ENCODE assay signal across 8 cellular contexts in genomic region chr7:66099551-66100407, GRCh38. TPM values are rescaled to one million over a fixed set of nuclear protein-coding genes. Genes with fewer than 3 reads are reported as not detected.
DNase-seq lines count a peak whose midpoint lies in the region; ATAC-seq and TF ChIP-seq lines count a peak whose summit lies in the region.

No MANE protein-coding gene starts in this region.

- H3K27ac ChIP-seq in RWPE2 (ENCODE audit: poor library complexity, severe bottlenecking) (peak overlapping the region; percentile 87), ovary (peak overlapping the region; percentile 78 to 93)

- H3K27ac Mint-ChIP-seq in IgD-negative memory B cell: peak overlapping the region in 2 of 3 donors; percentile 76 to 83
- peak overlapping the region; percentile 74 for H3K27ac Mint-ChIP-seq in activated naive CD8-positive, alpha-beta T cell treated with anti-CD3 and anti-CD28 coated beads for 36 hours

- ATAC-seq in GM21515 (IDR thresholded peaks at IDR 0.05; ENCODE audit: unreplicated experiment): peak; percentile 82
- ATAC-seq in RWPE2 (ENCODE audit: low read depth): peak; percentile 92
- ATAC-seq in Right ventricle myocardium inferior: peak; percentile 93

- no peaks in the 10 kb centered on the region for H3K36me3 ChIP-seq in RWPE2 (ENCODE audit: low read depth)
- no peaks in the 10 kb centered on the region for H3K36me3 ChIP-seq in ovary

- intact Hi-C loops in Right ventricle myocardium inferior (cut with DNase I) (no loop called here), ovary (cut with DNase I) (no loop called here)

- 1% methylated on average over 15 of the region's 15 CpGs for WGBS in ovary, 3 donors

- H3K4me1 Mint-ChIP-seq in IgD-negative memory B cell: peaks cover 0 to 7% (median 7%) of the 10 kb centered on the region in 3 donors
- peaks cover 9% of the 10 kb centered on the region for H3K4me1 Mint-ChIP-seq in activated naive CD8-positive, alpha-beta T cell treated with anti-CD3 and anti-CD28 coated beads for 36 hours

- no peaks in the 10 kb centered on the region for H3K9me3 ChIP-seq in RWPE2 (ENCODE audit: severe bottlenecking)
- no peaks in the 10 kb centered on the region for H3K9me3 ChIP-seq in ovary

- H3K4me3 Mint-ChIP-seq in IgD-negative memory B cell: peak overlapping the region; percentile 7 to 96 (median 78)
- H3K4me3 Mint-ChIP-seq in activated naive CD8-positive, alpha-beta T cell treated with anti-CD3 and anti-CD28 coated beads for 36 hours: peak overlapping the region; percentile 75

- DNase-seq in DMS 273 (lab: John Stamatoyannopoulos, UW; ENCODE audit: unreplicated experiment): peak; percentile 84
- peak; percentile 84 for DNase-seq in RWPE2 (ENCODE audit: low spot score)
- DNase-seq in activated naive CD8-positive, alpha-beta T cell treated with anti-CD3 and anti-CD28 coated beads for 36 hours: peak; percentile 15
- DNase-seq in Right ventricle myocardium inferior (ENCODE audit: missing footprints): peak; percentile 69
- peak; percentile 69 to 84 (median 77) for DNase-seq in ovary
- DNase-seq in pons (ENCODE audit: low spot score): no peak

- no peaks in the 10 kb centered on the region for H3K9me3 Mint-ChIP-seq in IgD-negative memory B cell
- H3K9me3 Mint-ChIP-seq in activated naive CD8-positive, alpha-beta T cell treated with anti-CD3 and anti-CD28 coated beads for 36 hours: no peaks in the 10 kb centered on the region

- TF ChIP-seq CTCF in RWPE2 (IDR thresholded peaks at IDR 0.05; ENCODE audit: poor library complexity, severe bottlenecking) (no peak), ovary (IDR thresholded peaks at IDR 0.05) (no peak)

- H3K4me3 ChIP-seq in RWPE2 (ENCODE audit: severe bottlenecking) (peak overlapping the region; percentile 13), ovary (peak overlapping the region; percentile 35)

- peak; percentile 48 for TF ChIP-seq POLR2A in ovary (IDR thresholded peaks at IDR 0.05)

- H3K36me3 Mint-ChIP-seq in IgD-negative memory B cell: peaks cover 2% of the 10 kb centered on the region
- no peaks in the 10 kb centered on the region for H3K36me3 Mint-ChIP-seq in activated naive CD8-positive, alpha-beta T cell treated with anti-CD3 and anti-CD28 coated beads for 36 hours

- TF ChIP-seq EP300 in ovary (IDR thresholded peaks at IDR 0.05): no peak

- H3K27me3 ChIP-seq in RWPE2 (ENCODE audit: insufficient read depth, poor library complexity, severe bottlenecking) (no peaks in the 10 kb centered on the region), ovary (no peaks in the 10 kb centered on the region)

- H3K27me3 Mint-ChIP-seq in IgD-negative memory B cell: no peaks in the 10 kb centered on the region
- no peaks in the 10 kb centered on the region for H3K27me3 Mint-ChIP-seq in activated naive CD8-positive, alpha-beta T cell treated with anti-CD3 and anti-CD28 coated beads for 36 hours

- H3K4me1 ChIP-seq in RWPE2 (ENCODE audit: insufficient read depth, poor library complexity, severe bottlenecking) (peaks cover 8% of the 10 kb centered on the region), ovary (ENCODE audit: insufficient read depth) (no peaks in the 10 kb centered on the region)

RNA-seq across cellular contexts. Expression of gene CRCP, which starts 14.9 kb away (rescaled TPM):
- polyA plus RNA-seq in IgD-negative memory B cell (51.2 TPM), ovary (10 to 100 TPM; 23.2 to 46.1 TPM)
- 10 to 100 TPM; 33.8 to 34.8 TPM for total RNA-seq in activated naive CD8-positive, alpha-beta T cell treated with anti-CD3 and anti-CD28 coated beads for 36 hours
- total RNA-seq in Right ventricle myocardium inferior (23.6 TPM), ovary (10 to 100 TPM; 25.0 to 46.8 (median 29.1) TPM)

RNA-seq across cellular contexts. Expression of gene ASL, which starts 24.2 kb away (rescaled TPM):
- polyA plus RNA-seq in IgD-negative memory B cell (21.8 TPM), ovary (10 to 100 TPM in 1 of 2 donors, 1 to 10 TPM in 1; 2.8 to 26.7 TPM)
- 10 to 100 TPM; 19.0 to 22.8 TPM for total RNA-seq in activated naive CD8-positive, alpha-beta T cell treated with anti-CD3 and anti-CD28 coated beads for 36 hours
- total RNA-seq in Right ventricle myocardium inferior (11.8 TPM), ovary (10 to 100 TPM; 11.9 to 28.8 (median 18.6) TPM)
